ENCODE assay signal across 8 cellular contexts in genomic region chr3:195900426-195901355, GRCh38. TPM values are rescaled to one million over a fixed set of nuclear protein-coding genes. Genes with fewer than 3 reads are reported as not detected.
A peak's percentile ranks its signal among the peaks of the same experiment; 100 is the strongest.
DNase-seq lines count a peak whose midpoint lies in the region; FAIRE-seq and TF ChIP-seq lines count a peak whose summit lies in the region.

No MANE protein-coding gene starts in this region.

- TF ChIP-seq CTCF in GM10248 (IDR thresholded peaks at IDR 0.05; ENCODE audit: control extremely low read depth, extremely low read depth, low read depth, missing control alignments) (no peak), HFFc6 (IDR thresholded peaks at IDR 0.05) (no peak), MCF 10A (IDR thresholded peaks at IDR 0.05; ENCODE audit: unreplicated experiment) (no peak), tibial nerve (IDR thresholded peaks at IDR 0.05) (peak in 1 of 5 experiments; percentile 18), mesothelial cell of epicardium (IDR thresholded peaks at IDR 0.05; ENCODE audit: unreplicated experiment) (no peak)

- H3K27ac Mint-ChIP-seq in HFFc6 (peak overlapping the region; percentile 38; the same call in 1 of the 2 replicates), MCF 10A (ENCODE audit: low read depth, unreplicated experiment) (peak overlapping the region; percentile 80), mesothelial cell of epicardium (no peak overlapping the region)

- H2BK12ac ChIP-seq in mesenchymal stem cell (ENCODE audit: low read length in 2 of 2) = peak overlapping the region; percentile 2 to 10

- peaks cover 37% of the 10 kb centered on the region for H3K4me1 ChIP-seq in mesenchymal stem cell (ENCODE audit: control insufficient read depth, insufficient read depth, low read depth, low read length)
- peaks cover 0 to 61% (median 35%) of the 10 kb centered on the region in 4 donors for H3K4me1 ChIP-seq in tibial nerve

- no peak overlapping the region for H3K4me2 ChIP-seq in mesenchymal stem cell (ENCODE audit: low read length, poor library complexity, severe bottlenecking)

- no peaks in the 10 kb centered on the region for H3K36me3 ChIP-seq in mesenchymal stem cell (ENCODE audit: control insufficient read depth in 1 of 2, insufficient read depth in 2 of 2, low read depth in 1 of 2, low read length in 2 of 2)
- no peaks in the 10 kb centered on the region for H3K36me3 ChIP-seq in tibial nerve

- peak; percentile 59 for DNase-seq in GM10248 (ENCODE audit: extremely low spot score)
- DNase-seq in HFFc6 = peak; percentile 20
- peak; percentile 66 for DNase-seq in RCC 7860 (ENCODE audit: low spot score)
- DNase-seq in MCF 10A (ENCODE audit: unreplicated experiment) = peak; percentile 83
- no peak for DNase-seq in mesenchymal stem cell
- peak; percentile 43 to 49 for DNase-seq in tibial nerve (ENCODE audit: low spot score in 2 of 2)
- no peak for DNase-seq in mesothelial cell of epicardium (ENCODE audit: low spot score in 2 of 2, unreplicated experiment in 2 of 2)
- no peak for DNase-seq in DMS53 (lab: John Stamatoyannopoulos, UW)

- H3K27me3 Mint-ChIP-seq in HFFc6 (ENCODE audit: insufficient read depth) (peaks cover 3% of the 10 kb centered on the region), MCF 10A (ENCODE audit: insufficient read depth, unreplicated experiment) (no peaks in the 10 kb centered on the region), mesothelial cell of epicardium (ENCODE audit: low read depth) (peaks cover 16% of the 10 kb centered on the region)

- H2AK5ac ChIP-seq in mesenchymal stem cell (ENCODE audit: low read length, severe bottlenecking) = no peak overlapping the region

- H3K18ac ChIP-seq in mesenchymal stem cell (ENCODE audit: low read depth in 1 of 2, low read length in 2 of 2) = no peak overlapping the region

- H3K27me3 ChIP-seq in mesenchymal stem cell (ENCODE audit: control insufficient read depth in 1 of 2, insufficient read depth in 1 of 2, low read length in 2 of 2) (no peaks in the 10 kb centered on the region), tibial nerve (no peaks in the 10 kb centered on the region)

- H3K79me1 ChIP-seq in mesenchymal stem cell (replicated peaks; ENCODE audit: low read length, poor library complexity, severe bottlenecking) = peaks cover 31% of the 10 kb centered on the region

- H3K9me3 Mint-ChIP-seq in HFFc6 (no peaks in the 10 kb centered on the region), MCF 10A (ENCODE audit: unreplicated experiment) (no peaks in the 10 kb centered on the region), mesothelial cell of epicardium (no peaks in the 10 kb centered on the region)

- H4K91ac ChIP-seq in mesenchymal stem cell (ENCODE audit: low read length) = peak overlapping the region; percentile 70

- no peak overlapping the region for H3K23ac ChIP-seq in mesenchymal stem cell (ENCODE audit: low read length in 2 of 2)

- CTCF ChIA-PET in GM10248 (lab: Yijun Ruan, JAX) = interaction anchor here (0.8 to 4.1 kb wide), 6 partner anchors 10 to 153 kb away, joined by 3 to 40 read pairs (median 8); no protein-coding TSS in a partner anchor
- CTCF ChIA-PET in MCF 10A (lab: Yijun Ruan, JAX) = interaction anchor here (0.5 to 5.6 kb wide), 3 partner anchors 13 to 119 kb away, joined by 3 to 53 read pairs (median 6); no protein-coding TSS in a partner anchor

- H3K4me1 Mint-ChIP-seq in HFFc6 (ENCODE audit: low read depth) = peaks cover 54% of the 10 kb centered on the region
- H3K4me1 Mint-ChIP-seq in MCF 10A (ENCODE audit: insufficient read depth, unreplicated experiment) = peaks cover 51% of the 10 kb centered on the region
- peaks cover 26% of the 10 kb centered on the region for H3K4me1 Mint-ChIP-seq in mesothelial cell of epicardium

- peak overlapping the region; percentile 32 for H4K8ac ChIP-seq in mesenchymal stem cell (ENCODE audit: low read length)

- WGBS in mesenchymal stem cell = 94% methylated on average over 20 of the region's 23 CpGs
- 47 to 58% methylated on average over 16 to 22 of the region's 23 CpGs for WGBS in tibial nerve, 2 donors

- H3K14ac ChIP-seq in mesenchymal stem cell (ENCODE audit: low read length in 2 of 2) = peak overlapping the region in 1 of 2 experiments; percentile 53

- POLR2A ChIA-PET in GM10248 (lab: Yijun Ruan, JAX) (no interaction called here), MCF 10A (lab: Yijun Ruan, JAX) (interaction anchor here (0.6 to 11.2 kb wide), 5 partner anchors 8 to 623 kb away, joined by 3 to 254 read pairs (median 3); partner anchors contain the start of gene TNK2)

- H3K4ac ChIP-seq in mesenchymal stem cell (ENCODE audit: low read depth in 1 of 2, low read length in 2 of 2) = no peak overlapping the region

- no TSS peak for BruUV-seq in MCF 10A (replicated peaks; lab: Mats Ljungman, UMichigan)

- H3K4me3 ChIP-seq in mesenchymal stem cell (ENCODE audit: insufficient read depth in 1 of 2, low read depth in 1 of 2, low read length in 2 of 2) (no peak overlapping the region), tibial nerve (peak overlapping the region in 2 of 4 donors; percentile 11 to 31)

- H2BK15ac ChIP-seq in mesenchymal stem cell (ENCODE audit: low read depth, poor library complexity, severe bottlenecking) = no peak overlapping the region

- no peak overlapping the region for H2BK120ac ChIP-seq in mesenchymal stem cell (ENCODE audit: low read depth, low read length)

- no peak overlapping the region for H2AFZ ChIP-seq in mesenchymal stem cell (ENCODE audit: low read depth, low read length)

- H3K9ac ChIP-seq in mesenchymal stem cell (ENCODE audit: low read length) = no peak overlapping the region

- no peaks in the 10 kb centered on the region for H3K36me3 Mint-ChIP-seq in HFFc6 (ENCODE audit: low read depth)
- peaks cover 5% of the 10 kb centered on the region for H3K36me3 Mint-ChIP-seq in MCF 10A (ENCODE audit: insufficient read depth, unreplicated experiment)
- H3K36me3 Mint-ChIP-seq in mesothelial cell of epicardium = peaks cover 6% of the 10 kb centered on the region

- intact Hi-C loops in MCF 10A (cut with micrococcal nuclease) = no loop called here

- FAIRE-seq in RCC 7860 (lab: Jason Lieb, UNC) = no peak

- H3K4me3 Mint-ChIP-seq in HFFc6 (no peak overlapping the region), MCF 10A (ENCODE audit: unreplicated experiment) (no peak overlapping the region), mesothelial cell of epicardium (no peak overlapping the region)

- H3K9me3 ChIP-seq in mesenchymal stem cell (ENCODE audit: control insufficient read depth, low read length) (no peaks in the 10 kb centered on the region), tibial nerve (no peaks in the 10 kb centered on the region)

- no peak overlapping the region for H3K27ac ChIP-seq in mesenchymal stem cell (ENCODE audit: low read length, poor library complexity, severe bottlenecking)
- peak overlapping the region; percentile 76 to 97 (median 89) for H3K27ac ChIP-seq in tibial nerve

- peak; percentile 62 to 84 for TF ChIP-seq POLR2A in tibial nerve (IDR thresholded peaks at IDR 0.05)

- no peak overlapping the region for H2BK5ac ChIP-seq in mesenchymal stem cell (ENCODE audit: low read depth, low read length, poor library complexity, severe bottlenecking)

- TF ChIP-seq EP300 in tibial nerve (IDR thresholded peaks at IDR 0.05) = peak; percentile 72 to 92

RNA-seq across cellular contexts. Expression of gene TNK2, which starts 7.7 kb away (rescaled TPM):
- total RNA-seq in HFFc6 (2021; fragmentation: NEBNext Ultra II Directional; extraction: Animal tissue kit (Norgen Biotek cat#: 25700)) = 10 to 100 TPM; 29.6 to 46.1 (median 35.1) TPM
- total RNA-seq in MCF 10A (2022) = 56.1 and 75.8 TPM in 2 replicates
- polyA plus RNA-seq in mesenchymal stem cell (2013, experiment 1 of 2) = 11.7 TPM
- 11.4 TPM for polyA plus RNA-seq in mesenchymal stem cell (2013, experiment 2 of 2)
- total RNA-seq in tibial nerve = 10 to 100 TPM; 22.2 to 81.9 (median 34.0) TPM
- 45.8 to 49.1 TPM (median 47.6 TPM) in 3 replicates for total RNA-seq in mesothelial cell of epicardium

Comparison
In these comparisons a context has a peak if more than half of its experiments do, and no peak if none do; other contexts are left out.
1. DNase-seq: peak in GM10248 (single experiment), HFFc6 (single experiment), RCC 7860 (single experiment), MCF 10A (single experiment) and tibial nerve (2 of 2); none in mesenchymal stem cell (single experiment), mesothelial cell of epicardium (0 of 2) and DMS53 (single experiment).